ENCODE assay signal across 8 cellular contexts in genomic region chr10:30705086-30705624, GRCh38.
DNase-seq lines count a peak whose midpoint lies in the region; ATAC-seq lines count a peak whose summit lies in the region.

No MANE protein-coding gene starts in this region.

- peaks cover 8 to 11% of the 10 kb centered on the region in 2 donors for H3K4me1 ChIP-seq in duodenal mucosa (ENCODE audit: control insufficient read depth in 1 of 2, insufficient read depth in 2 of 2, low read length in 2 of 2)

- peak overlapping the region; percentile 49 for H3K27ac ChIP-seq in duodenal mucosa (ENCODE audit: low read depth, low read length)

- peak overlapping the region; percentile 37 to 52 for H3K4me3 ChIP-seq in duodenal mucosa (ENCODE audit: low read depth in 1 of 2, low read length in 2 of 2)

- no peaks in the 10 kb centered on the region for H3K36me3 ChIP-seq in duodenal mucosa (ENCODE audit: control insufficient read depth in 1 of 2, insufficient read depth in 2 of 2, low read length in 2 of 2)

- intact Hi-C loops in posterior vena cava (cut with DNase I): no loop called here

- ATAC-seq in GM18498 (IDR thresholded peaks at IDR 0.05; ENCODE audit: unreplicated experiment) (peak; percentile 53), GM21515 (IDR thresholded peaks at IDR 0.05; ENCODE audit: unreplicated experiment) (peak; percentile 66)

- in situ Hi-C loops in KBM-7 (cut with MboI; ENCODE audit: low pct_unique_long_range_greater_than_20kb, low sequenced_read_pairs): no loop called here

- DNase-seq in KBM-7: peak; percentile 25
- DNase-seq in ureter (ENCODE audit: low spot score): no peak
- no peak for DNase-seq in NCI-H187 treated with DMSO at 0.1 percent for 48 hours (lab: John Stamatoyannopoulos, UW)
- no peak for DNase-seq in posterior vena cava (ENCODE audit: low spot score)
- DNase-seq in NCI-H128 (lab: John Stamatoyannopoulos, UW; ENCODE audit: unreplicated experiment): no peak

- H3K9me3 ChIP-seq in duodenal mucosa (ENCODE audit: control insufficient read depth in 1 of 2, low read length in 2 of 2): no peaks in the 10 kb centered on the region

- no peaks in the 10 kb centered on the region for H3K27me3 ChIP-seq in duodenal mucosa (ENCODE audit: control insufficient read depth in 1 of 2, insufficient read depth in 2 of 2, low read length in 2 of 2)

- H3K9ac ChIP-seq in duodenal mucosa (ENCODE audit: low read depth in 1 of 2, low read length in 2 of 2): no peak overlapping the region
